26 cellular contexts compared by ENCODE assay signal in genomic region chr12:113469224-113469652, GRCh38. TPM values are rescaled to one million over a fixed set of nuclear protein-coding genes. Genes with fewer than 3 reads are reported as not detected.
DNase-seq lines count a peak whose midpoint lies in the region; ATAC-seq and TF ChIP-seq lines count a peak whose summit lies in the region.
"Had no signal": no experiment of that assay in that cellular context is flagged by ENCODE, and none has a peak within 500 bp of the region (broad histone marks: within the 10 kb centered on the region; RNA-seq: fewer than 3 reads in every experiment).

No MANE protein-coding gene starts in this region.

- peak overlapping the region; percentile 72 for H3K18ac ChIP-seq in neuronal stem cell (ENCODE audit: low read length)

- peak overlapping the region; percentile 22 for H3K14ac ChIP-seq in neuronal stem cell (ENCODE audit: low read length)

- H3K27ac ChIP-seq in HUES64 (ENCODE audit: low read depth, low read length) (no peak overlapping the region), neuronal stem cell (replicated peaks; ENCODE audit: low read length) (no peak overlapping the region), ascending aorta (no peak overlapping the region)
- no peak overlapping the region for H3K27ac ChIP-seq in naive thymus-derived CD4-positive, alpha-beta T cell (ENCODE audit: low read depth, low read length)
- H3K27ac ChIP-seq: 22Rv1; BLaER1 treated with 17β-estradiol and CSF1 and Interleukin-3, amounts not matched to agents 10 nM and 100 nM; GM23248; HL-60 had no signal

- no peaks in the 10 kb centered on the region for H3K9me3 Mint-ChIP-seq in naive thymus-derived CD4-positive, alpha-beta T cell
- no peaks in the 10 kb centered on the region for H3K9me3 Mint-ChIP-seq in T-cell
- H3K9me3 Mint-ChIP-seq: IgD-negative memory B cell had no signal

- H2AFZ ChIP-seq in neuronal stem cell (ENCODE audit: low read length), result no peak overlapping the region
- H2AFZ ChIP-seq: GM23248 had no signal

- 9% methylated on average over 14 of the region's 14 CpGs for whole genome bisulfite sequencing in HUES64
- no CpG with 5 or more reads among the region's 14 CpGs for WGBS in neuronal stem cell (ENCODE audit: extremely low coverage in 2 of 2, insufficient read length in 2 of 2, insufficient replicate concordance in 1 of 2), 2 donors

- peak overlapping the region; percentile 11 for H3K23ac ChIP-seq in neuronal stem cell (ENCODE audit: low read depth, low read length, poor library complexity)

- peaks cover 54 to 87% (median 73%) of the 10 kb centered on the region in 5 donors for H3K27me3 Mint-ChIP-seq in naive thymus-derived CD4-positive, alpha-beta T cell
- peaks cover 48 to 78% of the 10 kb centered on the region in 2 donors for H3K27me3 Mint-ChIP-seq in T-cell

- H3K9ac ChIP-seq in HUES64 (ENCODE audit: low read depth, low read length), result no peak overlapping the region
- no peak overlapping the region for H3K9ac ChIP-seq in iPS-15b (ENCODE audit: low read depth, low read length)
- H3K9ac ChIP-seq in neuronal stem cell (ENCODE audit: low read depth, low read length, poor library complexity), result peak overlapping the region; percentile 38
- H3K9ac ChIP-seq: BLaER1 treated with 17β-estradiol and CSF1 and Interleukin-3, amounts not matched to agents 10 nM and 100 nM; GM23248 had no signal

- no peak overlapping the region for H2BK12ac ChIP-seq in neuronal stem cell (ENCODE audit: low read length)

- peak overlapping the region; percentile 62 for H2BK15ac ChIP-seq in neuronal stem cell (ENCODE audit: low read length)

- H3K36me3 ChIP-seq in HUES64 (ENCODE audit: insufficient read depth, low read length), result peaks cover 4% of the 10 kb centered on the region; the same call in 1 of the 2 replicates
- peaks cover 2% of the 10 kb centered on the region for H3K36me3 ChIP-seq in iPS-15b (ENCODE audit: control insufficient read depth, insufficient read depth, low read length)
- peaks cover 0 to 8% of the 10 kb centered on the region in 2 donors for H3K36me3 ChIP-seq in neuronal stem cell (replicated peaks in 1 of 2; ENCODE audit: control insufficient read depth in 2 of 2, insufficient read depth in 2 of 2, low read length in 2 of 2)
- H3K36me3 ChIP-seq in naive thymus-derived CD4-positive, alpha-beta T cell (ENCODE audit: control insufficient read depth in 2 of 3, insufficient read depth in 3 of 3, low read length in 3 of 3), result no peaks in the 10 kb centered on the region
- H3K36me3 ChIP-seq in ascending aorta, result no peaks in the 10 kb centered on the region
- H3K36me3 ChIP-seq: BLaER1 treated with 17β-estradiol and CSF1 and Interleukin-3, amounts not matched to agents 10 nM and 100 nM had no signal

- POLR2A ChIA-PET in naive thymus-derived CD4-positive, alpha-beta T cell (lab: Charles Lee), result no interaction called here
- POLR2A ChIA-PET in T-cell (lab: Charles Lee), result no interaction called here

- intact Hi-C loops in naive thymus-derived CD4-positive, alpha-beta T cell (cut with micrococcal nuclease), result loop anchor here in 1 of 2 donors (5.0 kb wide), 1 partner anchor 933 kb away; no protein-coding TSS in a partner anchor
- intact Hi-C loops in ascending aorta (cut with DNase I), result no loop called here

- H3K4me1 ChIP-seq in HUES64 (ENCODE audit: insufficient read depth, low read length), result peaks cover 47% of the 10 kb centered on the region
- H3K4me1 ChIP-seq in iPS-15b (ENCODE audit: control insufficient read depth, insufficient read depth, low read length), result peaks cover 18% of the 10 kb centered on the region
- peaks cover 15 to 56% of the 10 kb centered on the region in 2 donors for H3K4me1 ChIP-seq in neuronal stem cell (ENCODE audit: control insufficient read depth in 2 of 2, insufficient read depth in 1 of 2, low read depth in 1 of 2, low read length in 2 of 2)
- H3K4me1 ChIP-seq in naive thymus-derived CD4-positive, alpha-beta T cell (ENCODE audit: control insufficient read depth in 2 of 2, insufficient read depth in 2 of 2, low read length in 2 of 2), result peaks cover 4 to 6% of the 10 kb centered on the region in 2 donors
- H3K4me1 ChIP-seq in ascending aorta, result peaks cover 5 to 17% of the 10 kb centered on the region in 2 donors

- H3K9me3 ChIP-seq in HUES64 (ENCODE audit: insufficient read depth, low read depth, low read length) (no peaks in the 10 kb centered on the region), iPS-15b (ENCODE audit: control insufficient read depth, insufficient read depth, low read length) (no peaks in the 10 kb centered on the region), neuronal stem cell (replicated peaks in 1 of 2; ENCODE audit: control insufficient read depth in 2 of 2, insufficient read depth in 1 of 2, low read depth in 1 of 2, low read length in 2 of 2) (peaks cover 0 to 5% of the 10 kb centered on the region in 2 donors), ascending aorta (no peaks in the 10 kb centered on the region)
- no peaks in the 10 kb centered on the region for H3K9me3 ChIP-seq in naive thymus-derived CD4-positive, alpha-beta T cell (ENCODE audit: control insufficient read depth in 2 of 3, low read length in 3 of 3)

- H3K27me3 ChIP-seq in HUES64 (ENCODE audit: insufficient read depth, low read length) (peaks cover 100% of the 10 kb centered on the region), iPS-15b (ENCODE audit: control insufficient read depth, insufficient read depth, low read length) (peaks cover 99% of the 10 kb centered on the region), neuronal stem cell (ENCODE audit: control insufficient read depth in 3 of 3, insufficient read depth in 3 of 3, low read depth in 1 of 3, low read length in 3 of 3) (peaks cover 2 to 100% (median 62%) of the 10 kb centered on the region in 3 experiments), ascending aorta (peaks cover 33% of the 10 kb centered on the region)
- peaks cover 5% of the 10 kb centered on the region in 2 donors for H3K27me3 ChIP-seq in naive thymus-derived CD4-positive, alpha-beta T cell (ENCODE audit: control insufficient read depth in 2 of 2, insufficient read depth in 2 of 2, low read length in 2 of 2)

- no peak overlapping the region for H3K4ac ChIP-seq in neuronal stem cell (ENCODE audit: low read length)

- no peak overlapping the region for H4K8ac ChIP-seq in neuronal stem cell (ENCODE audit: low read depth, low read length)

- peaks cover 13% of the 10 kb centered on the region for H3K79me1 ChIP-seq in neuronal stem cell (ENCODE audit: low read depth, low read length)

- H3K4me1 Mint-ChIP-seq in naive thymus-derived CD4-positive, alpha-beta T cell, result peaks cover 3 to 32% (median 20%) of the 10 kb centered on the region in 7 donors
- peaks cover 11 to 37% (median 28%) of the 10 kb centered on the region in 3 donors for H3K4me1 Mint-ChIP-seq in T-cell

- H2BK5ac ChIP-seq in neuronal stem cell (ENCODE audit: low read length), result no peak overlapping the region

- peaks cover 0 to 3% (median 0%) of the 10 kb centered on the region in 5 donors for H3K36me3 Mint-ChIP-seq in naive thymus-derived CD4-positive, alpha-beta T cell
- H3K36me3 Mint-ChIP-seq in T-cell, result no peaks in the 10 kb centered on the region
- H3K36me3 Mint-ChIP-seq: CD4-positive, alpha-beta memory T cell had no signal

- DNase-seq in NCI-H510A treated with DMSO at 0.1 percent for 48 hours (lab: John Stamatoyannopoulos, UW) (peak; percentile 30), NCI-H510A (lab: John Stamatoyannopoulos, UW) (no peak), neuronal stem cell (ENCODE audit: low spot score) (no peak), T-cell (no peak), ascending aorta (ENCODE audit: low spot score in 2 of 2) (no peak)
- no peak for DNase-seq in naive thymus-derived CD4-positive, alpha-beta T cell
- DNase-seq: ACHN; CD4-positive, alpha-beta memory T cell; DND-41; GM23248; NCI-H1105; NCI-H146; NCI-H2029 treated with DMSO at 0.1 percent for 48 hours; NCI-H2171; NCI-H345; NCI-H526; Right ventricle myocardium superior had no signal

- H2BK120ac ChIP-seq in neuronal stem cell (ENCODE audit: low read depth, low read length), result no peak overlapping the region

- H3K27ac Mint-ChIP-seq in naive thymus-derived CD4-positive, alpha-beta T cell, result no peak overlapping the region
- H3K27ac Mint-ChIP-seq in T-cell, result no peak overlapping the region
- H3K27ac Mint-ChIP-seq: CD4-positive, alpha-beta memory T cell had no signal

- CTCF ChIA-PET in naive thymus-derived CD4-positive, alpha-beta T cell (lab: Charles Lee), result no interaction called here
- CTCF ChIA-PET in T-cell (lab: Charles Lee), result no interaction called here

- H4K91ac ChIP-seq in neuronal stem cell (ENCODE audit: low read depth, low read length, poor library complexity), result no peak overlapping the region

- no peak overlapping the region for H3K4me3 Mint-ChIP-seq in naive thymus-derived CD4-positive, alpha-beta T cell
- no peak overlapping the region for H3K4me3 Mint-ChIP-seq in T-cell

- H3K4me2 ChIP-seq in neuronal stem cell (ENCODE audit: insufficient read depth, low read length, poor library complexity, severe bottlenecking), result no peak overlapping the region
- H3K4me2 ChIP-seq: BLaER1 treated with 17β-estradiol and CSF1 and Interleukin-3, amounts not matched to agents 10 nM and 100 nM had no signal

- H3K4me3 ChIP-seq in HUES64 (ENCODE audit: low read length) (peak overlapping the region; percentile 64; the same call in 1 of the 2 replicates), iPS-15b (ENCODE audit: low read depth, low read length) (peak overlapping the region; percentile 62), neuronal stem cell (ENCODE audit: low read length in 2 of 2) (peak overlapping the region in 1 of 2 donors; percentile 16), ascending aorta (no peak overlapping the region)
- H3K4me3 ChIP-seq in naive thymus-derived CD4-positive, alpha-beta T cell (ENCODE audit: low read length), result no peak overlapping the region
- H3K4me3 ChIP-seq: BLaER1 treated with 17β-estradiol and CSF1 and Interleukin-3, amounts not matched to agents 10 nM and 100 nM; GM12878; GM23248 had no signal

- ATAC-seq in naive thymus-derived CD4-positive, alpha-beta T cell, result no peak
- ATAC-seq in T-cell (replicated peaks in 1 of 4), result no peak
- ATAC-seq: GM12878, HCT116 had no signal

- peak overlapping the region; percentile 36 for H2AK5ac ChIP-seq in neuronal stem cell (ENCODE audit: low read depth, low read length)

- TF ChIP-seq CTCF in ascending aorta (IDR thresholded peaks at IDR 0.05), result no peak

RNA-seq across cellular contexts. Expression of gene LHX5, which starts 2.4 kb away (rescaled TPM):
- polyA plus RNA-seq in HUES64 (2013, experiment 1 of 2), result 3.0 TPM
- polyA plus RNA-seq in HUES64 (2013, experiment 2 of 2), result 4.6 TPM
- 8.4 TPM for polyA plus RNA-seq in neuronal stem cell (2013, experiment 1 of 2)
- polyA plus RNA-seq in neuronal stem cell (2013, experiment 2 of 2), result 8.3 TPM
- total RNA-seq in naive thymus-derived CD4-positive, alpha-beta T cell, result not detected
- polyA plus RNA-seq in naive thymus-derived CD4-positive, alpha-beta T cell, result not detected
- total RNA-seq in T-cell, result not detected
- not detected for total RNA-seq in ascending aorta
- total RNA-seq: CD4-positive, alpha-beta memory T cell; GM12878; GM23248; HT-29; Right ventricle myocardium superior had no signal
- polyA plus RNA-seq: CD4-positive, alpha-beta memory T cell; GM23248; IgD-negative memory B cell had no signal

RNA-seq across cellular contexts. Expression of gene SDSL, which starts 47.1 kb away (rescaled TPM):
- polyA plus RNA-seq in HUES64 (2013, experiment 1 of 2), result 1.9 TPM
- 2.8 TPM for polyA plus RNA-seq in HUES64 (2013, experiment 2 of 2)
- 1.0 TPM for polyA plus RNA-seq in neuronal stem cell (2013, experiment 1 of 2)
- 0.90 TPM for polyA plus RNA-seq in neuronal stem cell (2013, experiment 2 of 2)
- 1 to 10 TPM in 3 of 5 experiments, under 1 TPM in 1, not detected in 1; 0.46 to 2.5 (median 1.7) TPM for total RNA-seq in naive thymus-derived CD4-positive, alpha-beta T cell
- polyA plus RNA-seq in naive thymus-derived CD4-positive, alpha-beta T cell, result not detected
- total RNA-seq in T-cell (1 to 10 TPM in 1 of 5 donors, under 1 TPM in 3, not detected in 1; 0.19 to 2.3 (median 0.44) TPM), ascending aorta (11.0 TPM)
- polyA plus RNA-seq: CD4-positive, alpha-beta memory T cell had no signal

Comparison
In these comparisons a context has a peak if more than half of its experiments do, and no peak if none do; other contexts are left out.
1. H3K4me3 ChIP-seq: peak in HUES64 (single experiment) and iPS-15b (single experiment); none in naive thymus-derived CD4-positive, alpha-beta T cell (single experiment) and ascending aorta (0 of 2).